21 cellular contexts compared by ENCODE assay signal in the genomic region with DNA sequence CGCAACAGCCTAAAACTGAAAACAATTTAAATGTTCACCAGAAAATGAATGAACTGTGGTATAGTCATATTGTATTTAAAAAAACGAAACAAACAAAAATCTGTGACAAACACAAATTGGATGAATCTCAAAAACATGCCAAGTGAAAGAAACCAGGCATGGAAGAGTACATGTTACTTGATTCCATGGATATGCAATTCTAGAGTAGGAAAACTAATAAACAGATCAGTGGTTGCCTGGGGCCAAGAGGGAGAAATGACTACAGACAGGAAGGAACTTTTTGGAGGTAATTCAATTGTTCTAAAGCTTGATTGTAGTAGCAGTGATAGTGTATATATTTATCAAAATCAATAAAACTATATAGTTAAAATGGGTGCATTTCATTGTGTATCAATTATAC.
"Had no signal": no experiment of that assay in that cellular context is flagged by ENCODE, and none has a peak within 500 bp of the region (broad histone marks: within the 10 kb centered on the region; RNA-seq: fewer than 3 reads in every experiment).

No MANE protein-coding gene starts in this region.

- DNase-seq: activated CD8-positive, alpha-beta memory T cell treated with anti-CD3 and anti-CD28 coated beads, Interleukin-2, amount 50 U/mL, for 4 hours; activated CD8-positive, alpha-beta T cell treated with anti-CD3 and anti-CD28 coated beads, Interleukin-2, amount 10 ng/mL, durations not matched to agents 7 days and 5 days; activated effector memory CD4-positive, alpha-beta T cell treated with anti-CD3 and anti-CD28 coated beads, Interleukin-2, amount 50 U/mL, for 16 hours; activated T-cell treated with anti-CD3 and anti-CD28 coated beads, Interleukin-2, amount 50 U/mL, for 48 hours; anterior cingulate cortex; cerebellar nuclear complex; endodermal cell; foreskin melanocyte; head of caudate nucleus; immature natural killer cell; nucleus accumbens; stimulated activated CD4-positive, alpha-beta T cell treated with anti-CD3 and anti-CD28 coated beads, Interleukin-15, amount 100 ng/mL, for 24 hours; stimulated activated CD4-positive, alpha-beta T cell treated with anti-CD3 and anti-CD28 coated beads, Interleukin-4, amount 100 ng/mL, for 1 hour; stimulated activated naive B cell treated with anti-CD40 and anti-IgM and Interleukin-4, amounts not matched to agents 10 μg/mL and 1 μg/mL and 100 μg/mL, for 72 hours; T1000; uterus had no signal

- H3K4me3 ChIP-seq: skin epidermis, tibial nerve, uterus had no signal

- H3K4me1 ChIP-seq: uterus had no signal

- H3K9me3 ChIP-seq: uterus had no signal

- H3K4me1 Mint-ChIP-seq: nephron had no signal

- H3K27ac ChIP-seq: skin epidermis, tibial nerve, uterus had no signal

- H3K36me3 ChIP-seq: uterus had no signal

- H3K9me3 Mint-ChIP-seq: endodermal cell had no signal

- H3K27ac Mint-ChIP-seq: activated CD8-positive, alpha-beta T cell treated with anti-CD3 and anti-CD28 coated beads, Interleukin-2, amount 10 ng/mL, durations not matched to agents 7 days and 5 days; endodermal cell; immature natural killer cell; nephron; stimulated activated naive B cell treated with anti-CD40 and anti-IgM and Interleukin-4, amounts not matched to agents 10 μg/mL and 1 μg/mL and 100 μg/mL, for 72 hours had no signal

- H3K27me3 Mint-ChIP-seq: activated naive CD4-positive, alpha-beta T cell treated with anti-CD3 and anti-CD28 coated beads, Interleukin-2, amount 50 U/mL, for 24 hours; stimulated activated naive B cell treated with anti-CD40 and anti-IgM and Interleukin-4, amounts not matched to agents 10 μg/mL and 1 μg/mL and 100 μg/mL, for 72 hours had no signal

- ATAC-seq: activated CD8-positive, alpha-beta T cell treated with anti-CD3 and anti-CD28 coated beads, Interleukin-2, amount 10 ng/mL, durations not matched to agents 7 days and 5 days; esophagus mucosa; stimulated activated naive B cell treated with anti-CD40 and anti-IgM and Interleukin-4, amounts not matched to agents 10 μg/mL and 1 μg/mL and 100 μg/mL, for 72 hours had no signal

- H3K4me3 Mint-ChIP-seq: activated CD8-positive, alpha-beta T cell treated with anti-CD3 and anti-CD28 coated beads, Interleukin-2, amount 10 ng/mL, durations not matched to agents 7 days and 5 days; activated naive CD4-positive, alpha-beta T cell treated with anti-CD3 and anti-CD28 coated beads, Interleukin-2, amount 50 U/mL, for 24 hours; endodermal cell; immature natural killer cell; nephron; stimulated activated naive B cell treated with anti-CD40 and anti-IgM and Interleukin-4, amounts not matched to agents 10 μg/mL and 1 μg/mL and 100 μg/mL, for 72 hours had no signal

- H3K27me3 ChIP-seq: tibial nerve, uterus had no signal
